In genomic region chr9:92180669-92181181, GRCh38 we compare ENCODE assay signal across 10 cellular contexts.
DNase-seq lines count a peak whose midpoint lies in the region; ATAC-seq lines count a peak whose summit lies in the region.
"Had no signal": no experiment of that assay in that cellular context is flagged by ENCODE, and none has a peak within 500 bp of the region (broad histone marks: within the 10 kb centered on the region; RNA-seq: fewer than 3 reads in every experiment).

No MANE protein-coding gene starts in this region.

- peaks cover 12% of the 10 kb centered on the region for H3K9me3 Mint-ChIP-seq in stimulated activated memory B cell treated with anti-CD40 and anti-IgM and Interleukin-4, amounts not matched to agents 10 μg/mL and 1 μg/mL and 100 μg/mL, for 72 hours

- peak; percentile 64 for ATAC-seq in stimulated activated memory B cell treated with anti-CD40 and anti-IgM and Interleukin-4, amounts not matched to agents 10 μg/mL and 1 μg/mL and 100 μg/mL, for 72 hours
- ATAC-seq in GM21723 (IDR thresholded peaks at IDR 0.05; ENCODE audit: unreplicated experiment) (no peak), HG02588 (IDR thresholded peaks at IDR 0.05; ENCODE audit: unreplicated experiment) (no peak)

- peak overlapping the region; percentile 53 for H3K27ac Mint-ChIP-seq in stimulated activated memory B cell treated with anti-CD40 and anti-IgM and Interleukin-4, amounts not matched to agents 10 μg/mL and 1 μg/mL and 100 μg/mL, for 72 hours
- H3K27ac Mint-ChIP-seq: progenitor cell of endocrine pancreas had no signal

- peak; percentile 9 for DNase-seq in SIG-M5 treated with dmso at 0.1 percent for 504 hours (lab: John Stamatoyannopoulos, UW; ENCODE audit: unreplicated experiment)
- DNase-seq in SIG-M5 (lab: John Stamatoyannopoulos, UW) = no peak
- DNase-seq in OCI-M1 (lab: John Stamatoyannopoulos, UW) = peak; percentile 7
- DNase-seq in fibroblast of gingiva (ENCODE audit: low read depth) = peak; percentile 52
- no peak for DNase-seq in retina
- DNase-seq: activated T-cell treated with anti-CD3 and anti-CD28 coated beads, Interleukin-2, amount 50 U/mL, for 48 hours had no signal

- no peak overlapping the region for H3K4me3 Mint-ChIP-seq in stimulated activated memory B cell treated with anti-CD40 and anti-IgM and Interleukin-4, amounts not matched to agents 10 μg/mL and 1 μg/mL and 100 μg/mL, for 72 hours

- peaks cover 10% of the 10 kb centered on the region for H3K4me1 Mint-ChIP-seq in stimulated activated memory B cell treated with anti-CD40 and anti-IgM and Interleukin-4, amounts not matched to agents 10 μg/mL and 1 μg/mL and 100 μg/mL, for 72 hours

- H3K27me3 Mint-ChIP-seq in stimulated activated memory B cell treated with anti-CD40 and anti-IgM and Interleukin-4, amounts not matched to agents 10 μg/mL and 1 μg/mL and 100 μg/mL, for 72 hours = peaks cover 26% of the 10 kb centered on the region

- no peaks in the 10 kb centered on the region for H3K36me3 Mint-ChIP-seq in stimulated activated memory B cell treated with anti-CD40 and anti-IgM and Interleukin-4, amounts not matched to agents 10 μg/mL and 1 μg/mL and 100 μg/mL, for 72 hours

Comparison
In these comparisons a context has a peak if more than half of its experiments do, and no peak if none do; other contexts are left out.
1. DNase-seq: peak in SIG-M5 treated with dmso at 0.1 percent for 504 hours (single experiment), OCI-M1 (single experiment) and fibroblast of gingiva (single experiment); none in SIG-M5 (single experiment) and retina (single experiment).